In the genomic region with DNA sequence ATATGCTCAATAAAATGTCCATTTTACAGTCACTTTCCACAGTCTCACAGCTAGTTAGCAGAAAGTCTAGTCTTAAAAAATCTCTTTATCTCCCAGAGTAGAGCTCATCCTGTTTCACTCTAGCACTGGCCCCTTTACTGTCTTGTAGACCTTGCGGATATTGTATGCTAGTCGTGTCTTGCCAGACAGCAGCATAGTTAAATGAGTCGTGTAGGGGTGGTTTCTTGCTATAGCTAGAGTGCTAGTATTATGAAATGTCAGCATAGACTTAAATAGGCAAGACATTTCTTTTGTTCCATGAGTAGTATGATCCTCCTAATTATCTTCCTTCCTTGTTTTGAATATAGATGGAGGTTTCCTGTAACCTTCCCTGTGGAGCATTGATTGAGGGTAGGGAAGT, we compare ENCODE assay signal across 27 cellular contexts.
"Had no signal": no experiment of that assay in that cellular context is flagged by ENCODE, and none has a peak within 500 bp of the region (broad histone marks: within the 10 kb centered on the region; RNA-seq: fewer than 3 reads in every experiment).

No MANE protein-coding gene starts in this region.

- H3K4me1 Mint-ChIP-seq: immature natural killer cell; mesothelial cell of epicardium; naive thymus-derived CD4-positive, alpha-beta T cell; stimulated activated naive B cell treated with anti-CD40 and anti-IgM and Interleukin-4, amounts not matched to agents 10 μg/mL and 1 μg/mL and 100 μg/mL, for 72 hours had no signal

- H3K9me3 Mint-ChIP-seq: stimulated activated naive CD8-positive, alpha-beta T cell treated with anti-CD3 and anti-CD28 coated beads, Interleukin-15, Interleukin-2, amounts not matched to agents 100 ng/mL and 50 ng/mL, for 24 hours; type B pancreatic cell had no signal

- H3K36me3 Mint-ChIP-seq: immature natural killer cell; mesothelial cell of epicardium; naive thymus-derived CD4-positive, alpha-beta T cell; natural killer cell treated with Interleukin-12 subunit alpha and Interleukin-12 subunit beta and Interleukin-15 and Interleukin-18, amount 100 ng/mL, for 72 hours; stimulated activated naive B cell treated with anti-CD40 and anti-IgM and Interleukin-4, amounts not matched to agents 10 μg/mL and 1 μg/mL and 100 μg/mL, for 72 hours; type B pancreatic cell had no signal

- H3K27me3 ChIP-seq: left lung, pancreas, tibial nerve, uterus had no signal

- H3K27ac ChIP-seq: left lung, lower lobe of right lung, pancreas, prostate gland, skin epidermis, tibial nerve, uterus had no signal

- H3K27me3 Mint-ChIP-seq: stimulated activated naive B cell treated with anti-CD40 and anti-IgM and Interleukin-4, amounts not matched to agents 10 μg/mL and 1 μg/mL and 100 μg/mL, for 72 hours; type B pancreatic cell had no signal

- H3K4me1 ChIP-seq: prostate gland, uterus had no signal

- H3K4me3 Mint-ChIP-seq: immature natural killer cell; mesothelial cell of epicardium; naive thymus-derived CD4-positive, alpha-beta T cell; natural killer cell treated with Interleukin-12 subunit alpha and Interleukin-12 subunit beta and Interleukin-15 and Interleukin-18, amount 100 ng/mL, for 72 hours; stimulated activated naive B cell treated with anti-CD40 and anti-IgM and Interleukin-4, amounts not matched to agents 10 μg/mL and 1 μg/mL and 100 μg/mL, for 72 hours; stimulated activated naive CD8-positive, alpha-beta T cell treated with anti-CD3 and anti-CD28 coated beads, Interleukin-15, Interleukin-2, amounts not matched to agents 100 ng/mL and 50 ng/mL, for 24 hours; type B pancreatic cell had no signal

- ATAC-seq: left colon; left lung; lower lobe of right lung; naive thymus-derived CD4-positive, alpha-beta T cell; natural killer cell treated with Interleukin-12 subunit alpha and Interleukin-12 subunit beta and Interleukin-15 and Interleukin-18, amount 100 ng/mL, for 72 hours; pancreas; right cardiac atrium; sciatic nerve; stimulated activated naive B cell treated with anti-CD40 and anti-IgM and Interleukin-4, amounts not matched to agents 10 μg/mL and 1 μg/mL and 100 μg/mL, for 72 hours had no signal

- H3K4me3 ChIP-seq: left lung, lower lobe of right lung, pancreas, prostate gland, skin epidermis, tibial nerve, uterus had no signal

- H3K9me3 ChIP-seq: lower lobe of right lung, pancreas, prostate gland, tibial nerve, uterus had no signal

- H3K36me3 ChIP-seq: left lung, lower lobe of right lung, pancreas, prostate gland, tibial nerve, uterus had no signal

- H3K27ac Mint-ChIP-seq: immature natural killer cell; mesothelial cell of epicardium; naive thymus-derived CD4-positive, alpha-beta T cell; natural killer cell treated with Interleukin-12 subunit alpha and Interleukin-12 subunit beta and Interleukin-15 and Interleukin-18, amount 100 ng/mL, for 72 hours; stimulated activated naive B cell treated with anti-CD40 and anti-IgM and Interleukin-4, amounts not matched to agents 10 μg/mL and 1 μg/mL and 100 μg/mL, for 72 hours; stimulated activated naive CD8-positive, alpha-beta T cell treated with anti-CD3 and anti-CD28 coated beads, Interleukin-15, Interleukin-2, amounts not matched to agents 100 ng/mL and 50 ng/mL, for 24 hours; type B pancreatic cell had no signal

- DNase-seq: hypothalamus; immature natural killer cell; kidney; left colon; left lung; lower lobe of right lung; mesendoderm; naive thymus-derived CD4-positive, alpha-beta T cell; pancreas; posterior cingulate gyrus; retina; right cardiac atrium; stimulated activated CD4-positive, alpha-beta T cell treated with anti-CD3 and anti-CD28 coated beads, Interleukin-12 subunit alpha, Interleukin-12 subunit beta, amount 100 ng/mL, for 4 hours; stimulated activated CD4-positive, alpha-beta T cell treated with anti-CD3 and anti-CD28 coated beads, Interleukin-15, amount 100 ng/mL, for 24 hours; stimulated activated CD4-positive, alpha-beta T cell treated with anti-CD3 and anti-CD28 coated beads, Interleukin-2, amount 100 ng/mL, for 24 hours; stimulated activated CD4-positive, alpha-beta T cell treated with anti-CD3 and anti-CD28 coated beads, Interleukin-4, amount 100 ng/mL, for 1 hour; stimulated activated naive B cell treated with anti-CD40 and anti-IgM and Interleukin-4, amounts not matched to agents 10 μg/mL and 1 μg/mL and 100 μg/mL, for 72 hours; substantia nigra; uterus had no signal
